Comparison of ENCODE assay signal across 14 cellular contexts in genomic region chr10:23512355-23513058, GRCh38.
A peak's percentile ranks its signal among the peaks of the same experiment; 100 is the strongest.
DNase-seq lines count a peak whose midpoint lies in the region; ATAC-seq lines count a peak whose summit lies in the region.
"Had no signal": no experiment of that assay in that cellular context is flagged by ENCODE, and none has a peak within 500 bp of the region (broad histone marks: within the 10 kb centered on the region; RNA-seq: fewer than 3 reads in every experiment).

No MANE protein-coding gene starts in this region.

- no peak for ATAC-seq in GM21717 (IDR thresholded peaks at IDR 0.05; ENCODE audit: unreplicated experiment)
- ATAC-seq: body of pancreas, GM12878 had no signal

- intact Hi-C loops in activated naive CD4-positive, alpha-beta T cell treated with anti-CD3 and anti-CD28 coated beads for 36 hours (cut with micrococcal nuclease), result no loop called here

- no peak overlapping the region for H3K27ac Mint-ChIP-seq in T-helper 2 cell treated with Interferon-gamma antibody and Interleukin-4, amounts not matched to agents 5 μg/mL and 100 μg/mL, for 36 hours
- no peak overlapping the region for H3K27ac Mint-ChIP-seq in activated naive CD4-positive, alpha-beta T cell treated with anti-CD3 and anti-CD28 coated beads for 36 hours
- H3K27ac Mint-ChIP-seq: activated CD4-positive, alpha-beta memory T cell treated with anti-CD3 and anti-CD28 coated beads, Interleukin-2, amount 10 ng/mL, durations not matched to agents 7 days and 5 days had no signal

- CTCF ChIA-PET in activated naive CD4-positive, alpha-beta T cell treated with anti-CD3 and anti-CD28 coated beads for 36 hours (lab: Charles Lee), result interaction anchor here (1.1 kb wide), 1 partner anchor 12 kb away, joined by 3 read pairs; no protein-coding TSS in a partner anchor

- H3K4me1 Mint-ChIP-seq in T-helper 2 cell treated with Interferon-gamma antibody and Interleukin-4, amounts not matched to agents 5 μg/mL and 100 μg/mL, for 36 hours (ENCODE audit: low read depth), result peaks cover 14% of the 10 kb centered on the region
- peaks cover 8% of the 10 kb centered on the region for H3K4me1 Mint-ChIP-seq in activated naive CD4-positive, alpha-beta T cell treated with anti-CD3 and anti-CD28 coated beads for 36 hours (ENCODE audit: low read depth)

- H3K9me3 Mint-ChIP-seq in T-helper 2 cell treated with Interferon-gamma antibody and Interleukin-4, amounts not matched to agents 5 μg/mL and 100 μg/mL, for 36 hours, result peaks cover 3% of the 10 kb centered on the region
- peaks cover 5% of the 10 kb centered on the region for H3K9me3 Mint-ChIP-seq in activated naive CD4-positive, alpha-beta T cell treated with anti-CD3 and anti-CD28 coated beads for 36 hours

- no peaks in the 10 kb centered on the region for H3K36me3 Mint-ChIP-seq in T-helper 2 cell treated with Interferon-gamma antibody and Interleukin-4, amounts not matched to agents 5 μg/mL and 100 μg/mL, for 36 hours (ENCODE audit: low read depth)
- no peaks in the 10 kb centered on the region for H3K36me3 Mint-ChIP-seq in activated naive CD4-positive, alpha-beta T cell treated with anti-CD3 and anti-CD28 coated beads for 36 hours (ENCODE audit: low read depth)

- peak; percentile 41 for DNase-seq in ACHN
- DNase-seq in HS-5 (ENCODE audit: low read depth), result peak; percentile 50
- peak; percentile 70 for DNase-seq in SW480 (ENCODE audit: low spot score)
- peak; percentile 22 for DNase-seq in hepatic stellate cell (ENCODE audit: low spot score)
- DNase-seq in T-helper 2 cell treated with Interferon-gamma antibody and Interleukin-4, amounts not matched to agents 5 μg/mL and 100 μg/mL, for 36 hours (ENCODE audit: low spot score), result no peak
- DNase-seq in T-helper 2 cell, result no peak
- DNase-seq in activated naive CD4-positive, alpha-beta T cell treated with anti-CD3 and anti-CD28 coated beads for 36 hours, result no peak
- DNase-seq: activated CD4-positive, alpha-beta memory T cell treated with anti-CD3 and anti-CD28 coated beads, Interleukin-2, amount 10 ng/mL, durations not matched to agents 7 days and 5 days; glutamatergic neuron; NCI-H1105; Right ventricle myocardium superior had no signal

- in situ Hi-C loops in ACHN (cut with HindIII; ENCODE audit: low pct_ligation_motif_present, low pct_unique_long_range_greater_than_20kb, low sequenced_read_pairs), result no loop called here

- no peak overlapping the region for H3K4me3 Mint-ChIP-seq in T-helper 2 cell treated with Interferon-gamma antibody and Interleukin-4, amounts not matched to agents 5 μg/mL and 100 μg/mL, for 36 hours
- H3K4me3 Mint-ChIP-seq in activated naive CD4-positive, alpha-beta T cell treated with anti-CD3 and anti-CD28 coated beads for 36 hours, result no peak overlapping the region
- H3K4me3 Mint-ChIP-seq: activated CD4-positive, alpha-beta memory T cell treated with anti-CD3 and anti-CD28 coated beads, Interleukin-2, amount 10 ng/mL, durations not matched to agents 7 days and 5 days had no signal

- no peaks in the 10 kb centered on the region for H3K27me3 Mint-ChIP-seq in T-helper 2 cell treated with Interferon-gamma antibody and Interleukin-4, amounts not matched to agents 5 μg/mL and 100 μg/mL, for 36 hours (ENCODE audit: low read depth)
- H3K27me3 Mint-ChIP-seq in activated naive CD4-positive, alpha-beta T cell treated with anti-CD3 and anti-CD28 coated beads for 36 hours (ENCODE audit: low read depth), result peaks cover 4% of the 10 kb centered on the region

Comparison
In these comparisons a context has a peak if more than half of its experiments do, and no peak if none do; other contexts are left out.
1. DNase-seq: peak in ACHN (single experiment), HS-5 (single experiment), SW480 (single experiment) and hepatic stellate cell (single experiment); none in T-helper 2 cell treated with Interferon-gamma antibody and Interleukin-4, amounts not matched to agents 5 μg/mL and 100 μg/mL, for 36 hours (single experiment), T-helper 2 cell (0 of 5) and activated naive CD4-positive, alpha-beta T cell treated with anti-CD3 and anti-CD28 coated beads for 36 hours (single experiment).